In the genomic region with DNA sequence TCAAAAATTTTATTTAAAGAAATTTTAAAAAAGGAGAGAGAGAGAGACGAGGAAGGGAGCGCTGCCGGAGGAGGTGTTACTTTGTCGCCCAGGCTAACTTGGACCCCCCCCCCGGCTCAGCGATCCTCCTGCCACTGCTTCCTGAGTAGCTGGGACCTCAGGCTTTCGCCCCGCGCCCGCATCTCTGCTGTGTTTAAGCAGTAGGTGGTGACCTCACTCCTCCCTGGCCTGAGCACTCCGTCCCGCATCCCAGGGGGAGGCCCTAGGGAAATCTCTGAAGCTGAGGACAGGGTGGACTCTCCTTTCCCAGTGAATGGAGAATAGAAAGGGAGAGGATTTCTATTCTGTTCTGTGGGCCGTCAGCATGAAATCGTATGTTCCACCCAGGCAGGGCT, we compare ENCODE assay signal across 8 cellular contexts. TPM values are rescaled to one million over a fixed set of nuclear protein-coding genes. Genes with fewer than 3 reads are reported as not detected.
DNase-seq lines count a peak whose midpoint lies in the region; ATAC-seq and TF ChIP-seq lines count a peak whose summit lies in the region.

No MANE protein-coding gene starts in this region.

- peak overlapping the region; percentile 93 for H3K27ac Mint-ChIP-seq in endothelial cell (ENCODE audit: unreplicated experiment)

- intact Hi-C loops in tibial artery (cut with DNase I; ENCODE audit: low total_unique reads), result loop anchor here (10.0 kb wide), 2 partner anchors 52 to 138 kb away; a partner anchor contains a TSS

- H3K27me3 ChIP-seq in muscle layer of colon (ENCODE audit: control insufficient read depth in 1 of 2, insufficient read depth in 2 of 2, low read length in 2 of 2) (no peaks in the 10 kb centered on the region), tibial artery (peaks cover 0 to 3% of the 10 kb centered on the region in 2 donors)

- peak overlapping the region; percentile 96 for H3K4me3 Mint-ChIP-seq in endothelial cell (ENCODE audit: unreplicated experiment)

- H3K9me3 ChIP-seq in muscle layer of colon (ENCODE audit: low read length) (no peaks in the 10 kb centered on the region), tibial artery (peaks cover 0 to 8% (median 6%) of the 10 kb centered on the region in 3 donors)

- peaks cover 6% of the 10 kb centered on the region for H3K9me3 Mint-ChIP-seq in endothelial cell (ENCODE audit: unreplicated experiment)

- H3K36me3 ChIP-seq in muscle layer of colon (ENCODE audit: insufficient read depth, low read length) (no peaks in the 10 kb centered on the region), tibial artery (peaks cover 6 to 15% (median 11%) of the 10 kb centered on the region in 3 donors)

- H3K4me1 ChIP-seq in muscle layer of colon (ENCODE audit: insufficient read depth, low read length), result no peaks in the 10 kb centered on the region
- peaks cover 0 to 13% (median 8%) of the 10 kb centered on the region in 4 donors for H3K4me1 ChIP-seq in tibial artery

- DNase-seq in GM03348 (ENCODE audit: low spot score), result peak; percentile 46
- DNase-seq in activated CD4-positive, alpha-beta T cell treated with anti-CD3 and anti-CD28 coated beads for 4 hours, result peak; percentile 5 to 10
- peak; percentile 62 for DNase-seq in endothelial cell (ENCODE audit: low spot score)
- peak; percentile 55 to 68 for DNase-seq in tibial artery
- no peak for DNase-seq in COR-L47 (lab: John Stamatoyannopoulos, UW)

- H3K4me1 Mint-ChIP-seq in endothelial cell (ENCODE audit: unreplicated experiment), result peaks cover 7% of the 10 kb centered on the region

- no peak for TF ChIP-seq CTCF in endothelial cell (IDR thresholded peaks at IDR 0.05; ENCODE audit: unreplicated experiment)
- no peak for TF ChIP-seq CTCF in tibial artery (IDR thresholded peaks at IDR 0.05)

- peaks cover 16% of the 10 kb centered on the region for H3K36me3 Mint-ChIP-seq in endothelial cell (ENCODE audit: low read depth, unreplicated experiment)

- H3K27me3 Mint-ChIP-seq in endothelial cell (ENCODE audit: unreplicated experiment), result peaks cover 2% of the 10 kb centered on the region

- H3K27ac ChIP-seq in muscle layer of colon (ENCODE audit: low read depth, low read length) (peak overlapping the region; percentile 75), tibial artery (peak overlapping the region; percentile 78 to 86)

- H3K4me3 ChIP-seq in muscle layer of colon (ENCODE audit: low read depth in 1 of 2, low read length in 2 of 2), result peak overlapping the region; percentile 71 to 85
- peak overlapping the region; percentile 64 to 67 for H3K4me3 ChIP-seq in tibial artery

- peak overlapping the region; percentile 71 for H3K9ac ChIP-seq in muscle layer of colon (ENCODE audit: low read length)

- peak; percentile 3 for ATAC-seq in HG03432 (IDR thresholded peaks at IDR 0.05; ENCODE audit: unreplicated experiment)
- ATAC-seq in HG03442 (IDR thresholded peaks at IDR 0.05; ENCODE audit: unreplicated experiment), result no peak

RNA-seq across cellular contexts. Expression of a gene that starts 0.5 kb away (rescaled TPM):
- 8.6 TPM for total RNA-seq in endothelial cell (ENCODE audit: unreplicated experiment)

RNA-seq across cellular contexts. Expression of a gene that starts 32.4 kb away (rescaled TPM):
- 8.6 TPM for total RNA-seq in endothelial cell (ENCODE audit: unreplicated experiment)
